In genomic region chr6:111534366-111534765, GRCh38 we compare ENCODE assay signal across 9 cellular contexts. TPM values are rescaled to one million over a fixed set of nuclear protein-coding genes. Genes with fewer than 3 reads are reported as not detected.
DNase-seq lines count a peak whose midpoint lies in the region; ATAC-seq and TF ChIP-seq lines count a peak whose summit lies in the region.
"Had no signal": no experiment of that assay in that cellular context is flagged by ENCODE, and none has a peak within 500 bp of the region (broad histone marks: within the 10 kb centered on the region; RNA-seq: fewer than 3 reads in every experiment).

No MANE protein-coding gene starts in this region.

- 0 to 8% methylated on average over 2 of the region's 2 CpGs for WGBS in gastroesophageal sphincter (ENCODE audit: low coverage in 1 of 2), 2 donors

- H3K4me1 ChIP-seq in PC-3 (ENCODE audit: insufficient read depth, low read length) (no peaks in the 10 kb centered on the region), gastroesophageal sphincter (peaks cover 6 to 40% (median 12%) of the 10 kb centered on the region in 3 donors), MM.1S (ENCODE audit: low read length) (no peaks in the 10 kb centered on the region)

- H3K27ac Mint-ChIP-seq in T-cell: no peak overlapping the region
- H3K27ac Mint-ChIP-seq: activated naive CD4-positive, alpha-beta T cell treated with anti-CD3 and anti-CD28 coated beads, Interleukin-2, amount 50 U/mL, for 24 hours had no signal

- no peak for TF ChIP-seq POLR2A in gastroesophageal sphincter (IDR thresholded peaks at IDR 0.05)

- POLR2A ChIA-PET in PC-3 (lab: Charles Lee; ENCODE audit: unreplicated experiment) (no interaction called here), T-cell (lab: Charles Lee) (no interaction called here)

- peaks cover 30 to 34% (median 32%) of the 10 kb centered on the region in 3 donors for H3K4me1 Mint-ChIP-seq in T-cell

- H3K4me2 ChIP-seq in PC-3 (ENCODE audit: low read length): no peak overlapping the region
- no peak overlapping the region for H3K4me2 ChIP-seq in MM.1S (ENCODE audit: low read depth, low read length)

- TF ChIP-seq CTCF in PC-3 (conservative IDR thresholded peaks at IDR 0.05; ENCODE audit: low read depth, low read length) (no peak), gastroesophageal sphincter (IDR thresholded peaks at IDR 0.05) (no peak), MM.1S (IDR thresholded peaks at IDR 0.05; ENCODE audit: low read length) (no peak)

- H3K27me3 ChIP-seq in PC-3 (ENCODE audit: low read length): no peaks in the 10 kb centered on the region
- H3K27me3 ChIP-seq in gastroesophageal sphincter: no peaks in the 10 kb centered on the region
- H3K27me3 ChIP-seq in MM.1S (replicated peaks; ENCODE audit: insufficient read depth, low read length): no peaks in the 10 kb centered on the region

- H2AFZ ChIP-seq in PC-3 (ENCODE audit: low read length): no peak overlapping the region
- H2AFZ ChIP-seq in MM.1S (ENCODE audit: low read length): no peak overlapping the region

- no peak for TF ChIP-seq EP300 in gastroesophageal sphincter (IDR thresholded peaks at IDR 0.05)

- no peaks in the 10 kb centered on the region for H3K9me3 ChIP-seq in PC-3 (ENCODE audit: low read length)
- no peaks in the 10 kb centered on the region for H3K9me3 ChIP-seq in gastroesophageal sphincter
- H3K9me3 ChIP-seq in MM.1S (replicated peaks; ENCODE audit: insufficient read depth, low read length): no peaks in the 10 kb centered on the region

- no peaks in the 10 kb centered on the region for H3K79me2 ChIP-seq in PC-3 (ENCODE audit: low read length)
- no peaks in the 10 kb centered on the region for H3K79me2 ChIP-seq in MM.1S (ENCODE audit: low read length)

- H3K27ac ChIP-seq in PC-3 (ENCODE audit: low read length) (no peak overlapping the region), gastroesophageal sphincter (peak overlapping the region in 2 of 4 donors; percentile 9 to 27), MM.1S (ENCODE audit: low read length) (no peak overlapping the region)

- H4K20me1 ChIP-seq in PC-3 (ENCODE audit: low read length) (no peaks in the 10 kb centered on the region), MM.1S (ENCODE audit: insufficient read depth, low read length) (no peaks in the 10 kb centered on the region)

- H3K36me3 ChIP-seq in PC-3 (ENCODE audit: low read depth, low read length): no peaks in the 10 kb centered on the region
- no peaks in the 10 kb centered on the region for H3K36me3 ChIP-seq in gastroesophageal sphincter
- no peaks in the 10 kb centered on the region for H3K36me3 ChIP-seq in MM.1S (replicated peaks; ENCODE audit: insufficient read depth, low read length)

- no peak overlapping the region for H3K9ac ChIP-seq in PC-3 (ENCODE audit: low read length)
- H3K9ac ChIP-seq in MM.1S (ENCODE audit: low read length): no peak overlapping the region

- H3K9me2 ChIP-seq in PC-3 (replicated peaks; ENCODE audit: low read length): no peaks in the 10 kb centered on the region
- no peaks in the 10 kb centered on the region for H3K9me2 ChIP-seq in MM.1S (replicated peaks; ENCODE audit: insufficient read depth, low read length)

- peaks cover 4% of the 10 kb centered on the region for H3K36me3 Mint-ChIP-seq in T-cell
- H3K36me3 Mint-ChIP-seq: activated naive CD4-positive, alpha-beta T cell treated with anti-CD3 and anti-CD28 coated beads, Interleukin-2, amount 50 U/mL, for 24 hours had no signal

- H3K27me3 Mint-ChIP-seq in T-cell: no peaks in the 10 kb centered on the region
- H3K27me3 Mint-ChIP-seq: activated naive CD4-positive, alpha-beta T cell treated with anti-CD3 and anti-CD28 coated beads, Interleukin-2, amount 50 U/mL, for 24 hours had no signal

- no peaks in the 10 kb centered on the region for H3F3A ChIP-seq in PC-3 (ENCODE audit: low read length, unreplicated experiment)
- H3F3A ChIP-seq in MM.1S (ENCODE audit: insufficient read depth, low read length): no peaks in the 10 kb centered on the region

- DNase-seq in HT1080 (ENCODE audit: low read depth): peak; percentile 40
- peak; percentile 31 for DNase-seq in PC-3
- DNase-seq in skeletal muscle cell (ENCODE audit: low read depth): peak; percentile 41
- DNase-seq in MM.1S: no peak
- no peak for DNase-seq in NK-92 treated with Interleukin-12 subunit alpha and Interleukin-12 subunit beta, amount 100 ng/mL, for 24 hours (lab: John Stamatoyannopoulos, UW)
- no peak for DNase-seq in T-cell

- H3K4me3 ChIP-seq in PC-3 (ENCODE audit: low read length) (no peak overlapping the region), gastroesophageal sphincter (no peak overlapping the region), skeletal muscle cell (ENCODE audit: low read depth, low read length) (no peak overlapping the region), MM.1S (ENCODE audit: low read length) (no peak overlapping the region)

- intact Hi-C loops in PC-3 (cut with micrococcal nuclease): no loop called here

- ATAC-seq in PC-3 (no peak), gastroesophageal sphincter (peak; percentile 66), HG02763 (IDR thresholded peaks at IDR 0.05; ENCODE audit: unreplicated experiment) (no peak), T-cell (replicated peaks in 1 of 4) (no peak)

- BruUV-seq in PC-3 (replicated peaks; lab: Mats Ljungman, UMichigan): no TSS peak

- peaks cover 0 to 2% (median 0%) of the 10 kb centered on the region in 3 donors for H3K9me3 Mint-ChIP-seq in T-cell
- H3K9me3 Mint-ChIP-seq: activated naive CD4-positive, alpha-beta T cell treated with anti-CD3 and anti-CD28 coated beads, Interleukin-2, amount 50 U/mL, for 24 hours had no signal

- CTCF ChIA-PET in PC-3 (lab: Charles Lee) (no interaction called here), T-cell (lab: Charles Lee) (no interaction called here)

- no peak overlapping the region for H3K4me3 Mint-ChIP-seq in T-cell
- H3K4me3 Mint-ChIP-seq: activated naive CD4-positive, alpha-beta T cell treated with anti-CD3 and anti-CD28 coated beads, Interleukin-2, amount 50 U/mL, for 24 hours had no signal

RNA-seq across cellular contexts. Expression of gene REV3L, which starts 51.3 kb away (rescaled TPM):
- total RNA-seq in HT1080 (2014; rRNA removed; shearing (Covaris generic)): 13.0 and 13.5 TPM in 2 replicates
- 10.5 and 12.4 TPM in 2 replicates for polyA plus RNA-seq in HT1080 (2015; cell fraction: cytosol; rRNA removed)
- 17.9 and 18.3 TPM in 2 replicates for polyA plus RNA-seq in HT1080 (2015; cell fraction: nucleus; rRNA removed)
- total RNA-seq in PC-3 (2014; rRNA removed) (13.9 and 25.3 TPM in 2 replicates), gastroesophageal sphincter (10 to 100 TPM; 40.7 to 84.1 (median 52.6) TPM), T-cell (10 to 100 TPM; 18.0 to 27.6 (median 22.1) TPM)

Comparison
In these comparisons a context has a peak if more than half of its experiments do, and no peak if none do; other contexts are left out.
1. DNase-seq: peak in HT1080 (single experiment), PC-3 (single experiment) and skeletal muscle cell (single experiment); none in MM.1S (single experiment), NK-92 treated with Interleukin-12 subunit alpha and Interleukin-12 subunit beta, amount 100 ng/mL, for 24 hours (single experiment) and T-cell (0 of 34).